Comparison of ENCODE assay signal across 28 cellular contexts in the genomic region with DNA sequence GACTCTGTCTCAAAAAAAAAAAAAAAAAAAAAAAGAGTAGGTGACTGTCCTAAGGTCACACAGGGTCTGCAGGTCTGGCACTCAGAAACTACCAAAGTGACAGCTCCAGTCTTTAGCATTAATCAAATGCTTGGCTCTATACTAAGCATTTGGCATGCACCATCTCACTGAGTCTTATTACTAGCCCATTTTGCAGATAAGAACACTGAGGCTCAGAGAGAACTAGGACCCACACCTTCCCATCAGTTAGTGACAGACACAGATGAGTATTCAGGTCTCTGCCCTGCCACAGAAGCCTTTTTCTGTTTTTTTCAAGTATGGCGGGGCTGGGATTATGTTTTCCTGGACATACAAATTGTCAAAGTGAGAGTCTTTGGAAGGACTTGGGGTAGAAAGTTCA.
"Had no signal": no experiment of that assay in that cellular context is flagged by ENCODE, and none has a peak within 500 bp of the region (broad histone marks: within the 10 kb centered on the region; RNA-seq: fewer than 3 reads in every experiment).

No MANE protein-coding gene starts in this region.

- H3K36me3 Mint-ChIP-seq: natural killer cell, neural progenitor cell, type B pancreatic cell had no signal

- H3K27me3 ChIP-seq: neural progenitor cell, spleen, testis, transverse colon, upper lobe of right lung, uterus had no signal

- H3K4me1 Mint-ChIP-seq: natural killer cell; stimulated activated memory B cell treated with anti-CD40 and anti-IgM and Interleukin-4, amounts not matched to agents 10 μg/mL and 1 μg/mL and 100 μg/mL, for 72 hours; stimulated activated naive CD8-positive, alpha-beta T cell treated with anti-CD3 and anti-CD28 coated beads, Interleukin-15, amount 100 ng/mL, for 72 hours had no signal

- ATAC-seq: naive thymus-derived CD4-positive, alpha-beta T cell; natural killer cell; stimulated activated memory B cell treated with anti-CD40 and anti-IgM and Interleukin-4, amounts not matched to agents 10 μg/mL and 1 μg/mL and 100 μg/mL, for 72 hours; stimulated activated naive CD8-positive, alpha-beta T cell treated with anti-CD3 and anti-CD28 coated beads, Interleukin-15, amount 100 ng/mL, for 72 hours; stimulated activated naive CD8-positive, alpha-beta T cell treated with anti-CD3 and anti-CD28 coated beads, Interleukin-15, Interleukin-2, amounts not matched to agents 100 U/mL and 50 U/mL, for 24 hours; upper lobe of right lung had no signal

- DNase-seq: naive thymus-derived CD4-positive, alpha-beta T cell; natural killer cell; occipital lobe; right cardiac atrium; spleen; stimulated activated CD4-positive, alpha-beta T cell treated with anti-CD3 and anti-CD28 coated beads, Interleukin-12 subunit alpha, Interleukin-12 subunit beta, amount 100 ng/mL, for 4 hours; stimulated activated CD4-positive, alpha-beta T cell treated with anti-CD3 and anti-CD28 coated beads, Interleukin-1b, Interleukin-23, amount 100 ng/mL, for 48 hours; stimulated activated CD4-positive, alpha-beta T cell treated with anti-CD3 and anti-CD28 coated beads, Interleukin-4, amount 100 ng/mL, for 1 hour; stimulated activated CD4-positive, alpha-beta T cell treated with anti-CD3 and anti-CD28 coated beads, Interleukin-4, amount 100 ng/mL, for 4 hours; stimulated activated CD8-positive, alpha-beta memory T cell treated with anti-CD3 and anti-CD28 coated beads, Interleukin-4, amount 100 ng/mL, for 48 hours; stimulated activated naive CD4-positive, alpha-beta T cell; stimulated activated naive CD8-positive, alpha-beta T cell treated with anti-CD3 and anti-CD28 coated beads, Interleukin-15, amount 100 ng/mL, for 72 hours; stimulated activated naive CD8-positive, alpha-beta T cell treated with anti-CD3 and anti-CD28 coated beads, Interleukin-15, Interleukin-2, amounts not matched to agents 100 U/mL and 50 U/mL, for 24 hours; testis; tibial artery; transverse colon; upper lobe of right lung; uterus had no signal

- H3K27ac Mint-ChIP-seq: naive thymus-derived CD4-positive, alpha-beta T cell; natural killer cell; nephron; neural progenitor cell; progenitor cell of endocrine pancreas; stimulated activated memory B cell treated with anti-CD40 and anti-IgM and Interleukin-4, amounts not matched to agents 10 μg/mL and 1 μg/mL and 100 μg/mL, for 72 hours; type B pancreatic cell had no signal

- H3K4me3 Mint-ChIP-seq: naive thymus-derived CD4-positive, alpha-beta T cell; natural killer cell; nephron; neural progenitor cell; stimulated activated memory B cell treated with anti-CD40 and anti-IgM and Interleukin-4, amounts not matched to agents 10 μg/mL and 1 μg/mL and 100 μg/mL, for 72 hours; stimulated activated naive CD8-positive, alpha-beta T cell treated with anti-CD3 and anti-CD28 coated beads, Interleukin-15, amount 100 ng/mL, for 72 hours; type B pancreatic cell had no signal

- H3K27ac ChIP-seq: neural progenitor cell, parathyroid adenoma, psoas muscle, skin epidermis, spleen, suprapubic skin, testis, tibial artery, transverse colon, upper lobe of right lung, uterus had no signal

- H3K4me3 ChIP-seq: neural progenitor cell, psoas muscle, skin epidermis, smooth muscle cell, spleen, suprapubic skin, testis, tibial artery, transverse colon, upper lobe of right lung, uterus had no signal

- H3K9me3 Mint-ChIP-seq: natural killer cell; nephron; neural progenitor cell; stimulated activated memory B cell treated with anti-CD40 and anti-IgM and Interleukin-4, amounts not matched to agents 10 μg/mL and 1 μg/mL and 100 μg/mL, for 72 hours; stimulated activated naive CD8-positive, alpha-beta T cell treated with anti-CD3 and anti-CD28 coated beads, Interleukin-15, amount 100 ng/mL, for 72 hours; type B pancreatic cell had no signal

- H3K9me3 ChIP-seq: psoas muscle, spleen, suprapubic skin, testis, tibial artery, transverse colon, upper lobe of right lung, uterus had no signal

- H3K36me3 ChIP-seq: neural progenitor cell, transverse colon, upper lobe of right lung, uterus had no signal

- H3K27me3 Mint-ChIP-seq: naive thymus-derived CD4-positive, alpha-beta T cell; progenitor cell of endocrine pancreas; stimulated activated memory B cell treated with anti-CD40 and anti-IgM and Interleukin-4, amounts not matched to agents 10 μg/mL and 1 μg/mL and 100 μg/mL, for 72 hours; stimulated activated naive CD8-positive, alpha-beta T cell treated with anti-CD3 and anti-CD28 coated beads, Interleukin-15, amount 100 ng/mL, for 72 hours; type B pancreatic cell had no signal
